Comparison of ENCODE assay signal across 1 cellular context in the genomic region with DNA sequence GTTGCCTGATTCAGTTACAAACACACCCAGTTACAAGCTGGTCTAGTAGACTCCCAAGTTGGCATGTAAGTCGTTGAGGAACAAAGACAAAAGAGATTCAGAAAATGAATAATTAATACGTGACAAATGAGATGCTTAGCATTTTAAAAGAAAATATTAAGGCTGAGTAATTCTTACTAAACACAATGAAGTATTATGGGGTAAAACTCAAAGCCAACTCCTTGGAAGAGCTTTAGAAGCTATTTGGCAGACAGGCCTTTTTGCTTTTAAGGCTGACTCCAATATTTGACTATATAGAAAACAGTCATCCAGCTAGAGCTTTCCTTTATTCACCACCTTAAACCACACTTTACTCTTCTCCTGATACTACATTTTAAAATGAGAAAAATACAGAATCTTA.
TF ChIP-seq lines count a peak whose summit lies in the region.

No MANE protein-coding gene starts in this region.

TF ChIP-seq in K562, 482 proteins besides CTCF, POLR2A, EP300 and RAD21:
- no peak for TF ChIP-seq DNMT1 (IDR thresholded peaks at IDR 0.05)
- TF ChIP-seq, protein P1, sequence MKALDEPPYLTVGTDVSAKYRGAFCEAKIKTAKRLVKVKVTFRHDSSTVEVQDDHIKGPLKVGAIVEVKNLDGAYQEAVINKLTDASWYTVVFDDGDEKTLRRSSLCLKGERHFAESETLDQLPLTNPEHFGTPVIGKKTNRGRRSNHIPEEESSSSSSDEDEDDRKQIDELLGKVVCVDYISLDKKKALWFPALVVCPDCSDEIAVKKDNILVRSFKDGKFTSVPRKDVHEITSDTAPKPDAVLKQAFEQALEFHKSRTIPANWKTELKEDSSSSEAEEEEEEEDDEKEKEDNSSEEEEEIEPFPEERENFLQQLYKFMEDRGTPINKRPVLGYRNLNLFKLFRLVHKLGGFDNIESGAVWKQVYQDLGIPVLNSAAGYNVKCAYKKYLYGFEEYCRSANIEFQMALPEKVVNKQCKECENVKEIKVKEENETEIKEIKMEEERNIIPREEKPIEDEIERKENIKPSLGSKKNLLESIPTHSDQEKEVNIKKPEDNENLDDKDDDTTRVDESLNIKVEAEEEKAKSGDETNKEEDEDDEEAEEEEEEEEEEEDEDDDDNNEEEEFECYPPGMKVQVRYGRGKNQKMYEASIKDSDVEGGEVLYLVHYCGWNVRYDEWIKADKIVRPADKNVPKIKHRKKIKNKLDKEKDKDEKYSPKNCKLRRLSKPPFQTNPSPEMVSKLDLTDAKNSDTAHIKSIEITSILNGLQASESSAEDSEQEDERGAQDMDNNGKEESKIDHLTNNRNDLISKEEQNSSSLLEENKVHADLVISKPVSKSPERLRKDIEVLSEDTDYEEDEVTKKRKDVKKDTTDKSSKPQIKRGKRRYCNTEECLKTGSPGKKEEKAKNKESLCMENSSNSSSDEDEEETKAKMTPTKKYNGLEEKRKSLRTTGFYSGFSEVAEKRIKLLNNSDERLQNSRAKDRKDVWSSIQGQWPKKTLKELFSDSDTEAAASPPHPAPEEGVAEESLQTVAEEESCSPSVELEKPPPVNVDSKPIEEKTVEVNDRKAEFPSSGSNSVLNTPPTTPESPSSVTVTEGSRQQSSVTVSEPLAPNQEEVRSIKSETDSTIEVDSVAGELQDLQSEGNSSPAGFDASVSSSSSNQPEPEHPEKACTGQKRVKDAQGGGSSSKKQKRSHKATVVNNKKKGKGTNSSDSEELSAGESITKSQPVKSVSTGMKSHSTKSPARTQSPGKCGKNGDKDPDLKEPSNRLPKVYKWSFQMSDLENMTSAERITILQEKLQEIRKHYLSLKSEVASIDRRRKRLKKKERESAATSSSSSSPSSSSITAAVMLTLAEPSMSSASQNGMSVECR (CRISPR knock-in tag; IDR thresholded peaks at IDR 0.05), result no peak
- TF ChIP-seq HMGN3 (IDR thresholded peaks at IDR 0.05; ENCODE audit: borderline replicate concordance, extremely low read depth, insufficient read length, low read depth, low read length), result no peak
- TF ChIP-seq ETS2 (tag; IDR thresholded peaks at IDR 0.05; ENCODE audit: borderline replicate concordance, poor library complexity, severe bottlenecking), result no peak
- TF ChIP-seq ZNF12 (CRISPR knock-in tag; IDR thresholded peaks at IDR 0.05), result no peak
- no peak for TF ChIP-seq XRCC3 (IDR thresholded peaks at IDR 0.05)
- no peak for TF ChIP-seq ZNF586 (CRISPR knock-in tag; conservative IDR thresholded peaks at IDR 0.05)
- no peak for TF ChIP-seq EWSR1 (IDR thresholded peaks at IDR 0.05; ENCODE audit: borderline replicate concordance, low read depth, partially characterized antibody)
TF ChIP-seq in K562: peak in this region for 0.
